9 cellular contexts compared by ENCODE assay signal in the genomic region with DNA sequence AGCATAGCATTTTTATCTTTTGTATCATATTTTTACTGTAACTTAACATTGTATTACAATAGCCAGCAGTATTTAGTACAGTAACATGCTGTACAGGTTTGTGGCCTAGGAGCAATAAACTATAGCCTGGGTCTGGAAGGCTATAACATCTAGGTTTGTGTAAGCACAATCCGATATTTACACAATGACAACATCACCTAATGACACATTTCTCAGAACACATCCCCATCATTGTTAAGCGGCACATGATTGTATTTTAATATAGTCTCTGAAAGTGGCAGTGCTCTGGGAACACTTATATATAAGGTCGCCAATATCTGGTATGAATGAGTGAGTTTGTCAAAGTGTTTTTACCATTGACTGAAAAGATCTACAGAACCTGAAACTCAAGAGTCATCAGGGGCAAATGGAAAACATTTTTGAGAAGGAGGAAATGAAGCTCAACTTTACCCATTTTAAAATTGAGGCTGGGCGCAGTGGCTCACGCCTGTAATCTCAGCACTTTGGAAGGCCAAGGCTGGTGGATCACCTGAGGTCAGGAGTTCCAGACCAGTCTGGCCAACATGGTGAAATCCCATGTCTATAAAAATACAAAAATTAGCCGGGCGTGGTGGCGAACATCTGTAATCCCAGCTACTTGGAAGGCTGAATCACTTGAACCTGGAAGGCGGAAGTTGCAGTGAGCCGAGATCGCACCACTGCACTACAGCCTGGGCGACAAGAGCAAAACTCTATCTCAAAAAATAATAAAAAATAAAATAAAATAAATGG. TPM values are rescaled to one million over a fixed set of nuclear protein-coding genes. Genes with fewer than 3 reads are reported as not detected.
DNase-seq lines count a peak whose midpoint lies in the region; ATAC-seq, FAIRE-seq and TF ChIP-seq lines count a peak whose summit lies in the region.
"Had no signal": no experiment of that assay in that cellular context is flagged by ENCODE, and none has a peak within 500 bp of the region (broad histone marks: within the 10 kb centered on the region; RNA-seq: fewer than 3 reads in every experiment).

No MANE protein-coding gene starts in this region.

- H3K9me3 Mint-ChIP-seq in activated CD4-positive, alpha-beta T cell treated with anti-CD3 and anti-CD28 coated beads for 36 hours (ENCODE audit: low read depth): no peaks in the 10 kb centered on the region
- peaks cover 8% of the 10 kb centered on the region for H3K9me3 Mint-ChIP-seq in activated CD4-positive, alpha-beta memory T cell treated with anti-CD3 and anti-CD28 coated beads, Interleukin-2, amount 10 ng/mL, durations not matched to agents 7 days and 5 days

- intact Hi-C loops in activated CD4-positive, alpha-beta T cell treated with anti-CD3 and anti-CD28 coated beads for 36 hours (cut with DNase I, micrococcal nuclease): loop anchor here (1.0 to 2.0 kb wide), 9 partner anchors 12 to 455 kb away; a partner anchor contains a TSS
- intact Hi-C loops in stomach (cut with DNase I; ENCODE audit: low total_unique reads): no loop called here

- peak overlapping the region; percentile 59 for H3K4me3 Mint-ChIP-seq in activated CD4-positive, alpha-beta T cell treated with anti-CD3 and anti-CD28 coated beads for 36 hours
- H3K4me3 Mint-ChIP-seq in activated CD4-positive, alpha-beta memory T cell treated with anti-CD3 and anti-CD28 coated beads, Interleukin-2, amount 10 ng/mL, durations not matched to agents 7 days and 5 days: peak overlapping the region; percentile 63

- no peaks in the 10 kb centered on the region for H3K36me3 ChIP-seq in stomach

- TF ChIP-seq POLR2A in stomach (IDR thresholded peaks at IDR 0.05): no peak

- no peaks in the 10 kb centered on the region for H3K27me3 ChIP-seq in stomach

- peaks cover 2% of the 10 kb centered on the region for H3K27me3 Mint-ChIP-seq in activated CD4-positive, alpha-beta T cell treated with anti-CD3 and anti-CD28 coated beads for 36 hours
- H3K27me3 Mint-ChIP-seq in activated CD4-positive, alpha-beta memory T cell treated with anti-CD3 and anti-CD28 coated beads, Interleukin-2, amount 10 ng/mL, durations not matched to agents 7 days and 5 days: no peaks in the 10 kb centered on the region

- peaks cover 13 to 53% (median 29%) of the 10 kb centered on the region in 4 donors for H3K4me1 ChIP-seq in stomach

- POLR2A ChIA-PET in activated CD4-positive, alpha-beta T cell treated with anti-CD3 and anti-CD28 coated beads for 36 hours (lab: Charles Lee): interaction anchor here (0.6 to 1.8 kb wide), 11 partner anchors 9 to 59 kb away, joined by 3 to 11 read pairs (median 3); a partner anchor contains a TSS
- POLR2A ChIA-PET in activated CD4-positive, alpha-beta memory T cell treated with anti-CD3 and anti-CD28 coated beads, Interleukin-2, amount 10 ng/mL, durations not matched to agents 7 days and 5 days (lab: Charles Lee): interaction anchor here (0.8 to 3.7 kb wide), 16 partner anchors 9 to 188 kb away, joined by 3 to 40 read pairs (median 8); a partner anchor contains a TSS

- peak; percentile 51 for DNase-seq in activated CD4-positive, alpha-beta T cell treated with anti-CD3 and anti-CD28 coated beads for 36 hours
- no peak for DNase-seq in activated CD4-positive, alpha-beta T cell treated with anti-CD3 and anti-CD28 coated beads, Interleukin-2, amount 50 U/mL, for 4 hours
- peak; percentile 30 for DNase-seq in activated CD4-positive, alpha-beta memory T cell treated with anti-CD3 and anti-CD28 coated beads, Interleukin-2, amount 10 ng/mL, durations not matched to agents 7 days and 5 days
- DNase-seq in stomach (no peak), AG08395 (ENCODE audit: low spot score) (no peak)

- ATAC-seq in activated CD4-positive, alpha-beta T cell treated with anti-CD3 and anti-CD28 coated beads for 36 hours: peak; percentile 82
- ATAC-seq in HG03460 (IDR thresholded peaks at IDR 0.05; ENCODE audit: unreplicated experiment): no peak
- no peak for ATAC-seq in GM18870 (IDR thresholded peaks at IDR 0.05; ENCODE audit: unreplicated experiment)

- H3K4me1 Mint-ChIP-seq in activated CD4-positive, alpha-beta T cell treated with anti-CD3 and anti-CD28 coated beads for 36 hours: peaks cover 38% of the 10 kb centered on the region
- H3K4me1 Mint-ChIP-seq in activated CD4-positive, alpha-beta memory T cell treated with anti-CD3 and anti-CD28 coated beads, Interleukin-2, amount 10 ng/mL, durations not matched to agents 7 days and 5 days: peaks cover 37% of the 10 kb centered on the region

- WGBS in stomach, 5 donors: 74 to 88% (median 83%) methylated on average over 12 of the region's 12 CpGs

- peak; percentile 24 for FAIRE-seq in islet of Langerhans (lab: Jason Lieb, UNC)

- TF ChIP-seq CTCF in stomach (IDR thresholded peaks at IDR 0.05): no peak

- H3K27ac ChIP-seq in stomach: peak overlapping the region; percentile 42 to 89 (median 77)

- H3K9me3 ChIP-seq in stomach: no peaks in the 10 kb centered on the region

- H3K4me3 ChIP-seq in stomach: peak overlapping the region in 2 of 4 donors; percentile 7 to 14

- H3K27ac Mint-ChIP-seq in activated CD4-positive, alpha-beta T cell treated with anti-CD3 and anti-CD28 coated beads for 36 hours: peak overlapping the region; percentile 97
- H3K27ac Mint-ChIP-seq in activated CD4-positive, alpha-beta memory T cell treated with anti-CD3 and anti-CD28 coated beads, Interleukin-2, amount 10 ng/mL, durations not matched to agents 7 days and 5 days: peak overlapping the region; percentile 86

- CTCF ChIA-PET in activated CD4-positive, alpha-beta T cell treated with anti-CD3 and anti-CD28 coated beads for 36 hours (lab: Charles Lee): interaction anchor here (1.0 to 2.7 kb wide), 13 partner anchors 11 to 50 kb away, joined by 3 to 16 read pairs (median 5); a partner anchor contains a TSS
- CTCF ChIA-PET in activated CD4-positive, alpha-beta memory T cell treated with anti-CD3 and anti-CD28 coated beads, Interleukin-2, amount 10 ng/mL, durations not matched to agents 7 days and 5 days (lab: Charles Lee): interaction anchor here (0.7 to 3.0 kb wide), 10 partner anchors 9 to 104 kb away, joined by 3 to 14 read pairs (median 4); a partner anchor contains a TSS

- no peak for TF ChIP-seq EP300 in stomach (IDR thresholded peaks at IDR 0.05)

- H3K36me3 Mint-ChIP-seq in activated CD4-positive, alpha-beta T cell treated with anti-CD3 and anti-CD28 coated beads for 36 hours (ENCODE audit: low read depth): no peaks in the 10 kb centered on the region
- H3K36me3 Mint-ChIP-seq in activated CD4-positive, alpha-beta memory T cell treated with anti-CD3 and anti-CD28 coated beads, Interleukin-2, amount 10 ng/mL, durations not matched to agents 7 days and 5 days (ENCODE audit: low read depth): peaks cover 7% of the 10 kb centered on the region

RNA-seq across cellular contexts. Expression of a gene that starts 38.8 kb away (rescaled TPM):
- 10 to 100 TPM; 33.1 to 34.8 TPM for total RNA-seq in activated CD4-positive, alpha-beta T cell treated with anti-CD3 and anti-CD28 coated beads for 36 hours
- total RNA-seq in activated CD4-positive, alpha-beta memory T cell treated with anti-CD3 and anti-CD28 coated beads, Interleukin-2, amount 10 ng/mL, durations not matched to agents 7 days and 5 days: 100 to 1,000 TPM; 118 to 119 TPM
- total RNA-seq in stomach: 10 to 100 TPM in 4 of 5 donors, 1 to 10 TPM in 1; 4.0 to 84.2 (median 29.2) TPM
- 10 to 100 TPM; 18.4 to 54.3 (median 18.5) TPM for polyA plus RNA-seq in stomach
- polyA plus RNA-seq: BJ had no signal

Comparison
In these comparisons a context has a peak if more than half of its experiments do, and no peak if none do; other contexts are left out.
1. DNase-seq: peak in activated CD4-positive, alpha-beta T cell treated with anti-CD3 and anti-CD28 coated beads for 36 hours (single experiment) and activated CD4-positive, alpha-beta memory T cell treated with anti-CD3 and anti-CD28 coated beads, Interleukin-2, amount 10 ng/mL, durations not matched to agents 7 days and 5 days (single experiment); none in activated CD4-positive, alpha-beta T cell treated with anti-CD3 and anti-CD28 coated beads, Interleukin-2, amount 50 U/mL, for 4 hours (0 of 2), stomach (single experiment) and AG08395 (single experiment).